Comparison of ENCODE assay signal across 15 cellular contexts in the genomic region with DNA sequence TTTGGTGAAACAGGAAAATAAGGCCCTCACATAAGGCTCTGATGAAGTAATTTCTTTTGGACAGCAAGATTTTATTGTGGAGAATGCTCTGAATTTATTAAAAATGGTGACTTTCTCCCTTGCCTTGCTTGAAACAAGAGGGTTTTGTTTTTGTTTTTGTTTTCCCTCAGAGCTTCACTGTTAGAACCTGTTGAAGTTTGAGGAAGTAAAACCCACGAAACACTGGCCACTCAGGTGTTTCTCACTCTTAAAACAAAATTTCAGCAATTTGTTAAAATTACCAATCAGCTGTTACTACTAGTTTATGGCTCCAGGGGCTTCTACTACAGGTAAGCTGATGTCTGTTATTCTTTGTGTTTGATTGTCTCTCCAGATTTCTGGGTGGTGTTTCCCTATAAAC.
DNase-seq lines count a peak whose midpoint lies in the region; ATAC-seq and TF ChIP-seq lines count a peak whose summit lies in the region.
"Had no signal": no experiment of that assay in that cellular context is flagged by ENCODE, and none has a peak within 500 bp of the region (broad histone marks: within the 10 kb centered on the region; RNA-seq: fewer than 3 reads in every experiment).

No MANE protein-coding gene starts in this region.

- H3K27ac ChIP-seq in OCI-LY1 (ENCODE audit: low read depth, low read length, poor library complexity, severe bottlenecking), result no peak overlapping the region
- no peak overlapping the region for H3K27ac ChIP-seq in WERI-Rb-1
- H3K27ac ChIP-seq in SK-N-SH (ENCODE audit: low read depth in 2 of 2, low read length in 1 of 2), result no peak overlapping the region
- H3K27ac ChIP-seq: gastrocnemius medialis had no signal

- H3F3A ChIP-seq in OCI-LY1 (ENCODE audit: insufficient read depth, low read length) (no peaks in the 10 kb centered on the region), SK-N-SH (replicated peaks; ENCODE audit: insufficient read depth) (no peaks in the 10 kb centered on the region)

- H3K9ac ChIP-seq in OCI-LY1 (ENCODE audit: low read length) (no peak overlapping the region), SK-N-SH (no peak overlapping the region)

- TF ChIP-seq EP300 in SK-N-SH (IDR thresholded peaks at IDR 0.05; ENCODE audit: borderline replicate concordance in 1 of 2, low read depth in 1 of 2, low read length in 1 of 2), result no peak

- H2AFZ ChIP-seq in OCI-LY1 (ENCODE audit: low read length) (peak overlapping the region; percentile 26; the same call in 1 of the 2 replicates), SK-N-SH (ENCODE audit: low read depth) (no peak overlapping the region)

- DNase-seq in NOMO-1 (lab: John Stamatoyannopoulos, UW; ENCODE audit: unreplicated experiment in 2 of 2) (no peak), WERI-Rb-1 (no peak), SK-N-SH (no peak), SKM-1 (lab: John Stamatoyannopoulos, UW; ENCODE audit: unreplicated experiment) (no peak)
- DNase-seq: aorta; DMS 273 treated with DMSO at 0.1 percent for 48 hours; gastrocnemius medialis; NCI-H1694; NCI-H510A treated with DMSO at 0.1 percent for 48 hours; nephron progenitor cell; stimulated activated CD4-positive, alpha-beta T cell treated with anti-CD3 and anti-CD28 coated beads, Interleukin-15, amount 100 ng/mL, for 24 hours had no signal

- TF ChIP-seq CTCF in OCI-LY1 (IDR thresholded peaks at IDR 0.05; ENCODE audit: low read length) (no peak), WERI-Rb-1 (IDR thresholded peaks at IDR 0.05; ENCODE audit: low read depth, low read length) (no peak), SK-N-SH (IDR thresholded peaks at IDR 0.05) (no peak)

- H3K4me1 ChIP-seq in OCI-LY1 (ENCODE audit: insufficient read depth, low read length, severe bottlenecking) (peaks cover 8% of the 10 kb centered on the region), SK-N-SH (ENCODE audit: control insufficient read depth in 1 of 2, insufficient read depth in 2 of 2, low read depth in 1 of 2, low read length in 1 of 2) (no peaks in the 10 kb centered on the region)
- H3K4me1 ChIP-seq: gastrocnemius medialis had no signal

- CTCF ChIA-PET in SK-N-SH (lab: Yijun Ruan, JAX), result interaction anchor here (0.6 to 0.8 kb wide), 2 partner anchors 55 to 111 kb away, joined by 3 to 5 read pairs; no protein-coding TSS in a partner anchor

- H3K9me3 ChIP-seq in OCI-LY1 (ENCODE audit: low read length) (peaks cover 4% of the 10 kb centered on the region; the same call in 1 of the 2 replicates), WERI-Rb-1 (ENCODE audit: severe bottlenecking) (no peaks in the 10 kb centered on the region), SK-N-SH (no peaks in the 10 kb centered on the region)
- H3K9me3 ChIP-seq: gastrocnemius medialis had no signal

- H3K4me3 ChIP-seq in OCI-LY1 (ENCODE audit: low read depth, low read length, poor library complexity, severe bottlenecking) (no peak overlapping the region), WERI-Rb-1 (ENCODE audit: low read depth, low read length) (no peak overlapping the region), SK-N-SH (ENCODE audit: low read depth in 2 of 2, low read length in 1 of 2) (no peak overlapping the region)
- H3K4me3 ChIP-seq: gastrocnemius medialis had no signal

- H3K9me2 ChIP-seq in OCI-LY1 (ENCODE audit: low read depth, low read length) (no peaks in the 10 kb centered on the region), SK-N-SH (no peaks in the 10 kb centered on the region)

- H4K20me1 ChIP-seq in OCI-LY1 (ENCODE audit: insufficient read depth, low read length), result no peaks in the 10 kb centered on the region
- H4K20me1 ChIP-seq in SK-N-SH (ENCODE audit: insufficient read depth), result no peaks in the 10 kb centered on the region

- POLR2A ChIA-PET in SK-N-SH (lab: Yijun Ruan, JAX), result no interaction called here

- H3K36me3 ChIP-seq in OCI-LY1 (ENCODE audit: insufficient read depth, low read length) (no peaks in the 10 kb centered on the region), WERI-Rb-1 (no peaks in the 10 kb centered on the region), SK-N-SH (replicated peaks in 1 of 2; ENCODE audit: control insufficient read depth in 1 of 2, insufficient read depth in 2 of 2, low read length in 1 of 2) (no peaks in the 10 kb centered on the region)
- H3K36me3 ChIP-seq: gastrocnemius medialis had no signal

- H3K79me2 ChIP-seq in OCI-LY1 (ENCODE audit: insufficient read depth, low read length) (no peaks in the 10 kb centered on the region), SK-N-SH (ENCODE audit: insufficient read depth) (no peaks in the 10 kb centered on the region)

- ATAC-seq in GM19035 (IDR thresholded peaks at IDR 0.05; ENCODE audit: unreplicated experiment) (peak; percentile 63), GM21526 (IDR thresholded peaks at IDR 0.05; ENCODE audit: low FRiP score, unreplicated experiment) (peak; percentile 73), HG03045 (IDR thresholded peaks at IDR 0.05; ENCODE audit: unreplicated experiment) (peak; percentile 70)
- ATAC-seq: gastrocnemius medialis had no signal

- H3K4me2 ChIP-seq in OCI-LY1 (ENCODE audit: low read length), result no peak overlapping the region
- no peak overlapping the region for H3K4me2 ChIP-seq in SK-N-SH

- 69% methylated on average over 1 of the region's 1 CpG for whole genome bisulfite sequencing in SK-N-SH (ENCODE audit: low lambda C conversion rate)

- no peak for TF ChIP-seq RAD21 in SK-N-SH (IDR thresholded peaks at IDR 0.05; ENCODE audit: low read length)

- H3K27me3 ChIP-seq in OCI-LY1 (ENCODE audit: insufficient read depth, low read length) (no peaks in the 10 kb centered on the region), WERI-Rb-1 (ENCODE audit: insufficient read depth, low read depth, severe bottlenecking) (no peaks in the 10 kb centered on the region), SK-N-SH (ENCODE audit: insufficient read depth) (no peaks in the 10 kb centered on the region)
- H3K27me3 ChIP-seq: gastrocnemius medialis had no signal

TF ChIP-seq in SK-N-SH, 30 proteins besides CTCF, POLR2A, EP300 and RAD21:
- TF ChIP-seq YY1 (IDR thresholded peaks at IDR 0.05; ENCODE audit: low read depth), result no peak
- TF ChIP-seq NRF1 (IDR thresholded peaks at IDR 0.05; ENCODE audit: low read depth, low read length), result no peak
- TF ChIP-seq ELF1 (IDR thresholded peaks at IDR 0.05), result no peak
- TF ChIP-seq RCOR1 (IDR thresholded peaks at IDR 0.05; ENCODE audit: low read length), result no peak
- TF ChIP-seq SIN3A (IDR thresholded peaks at IDR 0.05; ENCODE audit: borderline replicate concordance, low read depth, low read length), result no peak
- TF ChIP-seq SMC3 (IDR thresholded peaks at IDR 0.05; ENCODE audit: low read depth, low read length), result no peak
- TF ChIP-seq, protein P1, sequence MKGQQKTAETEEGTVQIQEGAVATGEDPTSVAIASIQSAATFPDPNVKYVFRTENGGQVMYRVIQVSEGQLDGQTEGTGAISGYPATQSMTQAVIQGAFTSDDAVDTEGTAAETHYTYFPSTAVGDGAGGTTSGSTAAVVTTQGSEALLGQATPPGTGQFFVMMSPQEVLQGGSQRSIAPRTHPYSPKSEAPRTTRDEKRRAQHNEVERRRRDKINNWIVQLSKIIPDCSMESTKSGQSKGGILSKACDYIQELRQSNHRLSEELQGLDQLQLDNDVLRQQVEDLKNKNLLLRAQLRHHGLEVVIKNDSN (IDR thresholded peaks at IDR 0.05; ENCODE audit: borderline replicate concordance, low read depth), result no peak
- no peak for TF ChIP-seq EZH2phosphoT487 (IDR thresholded peaks at IDR 0.05; ENCODE audit: borderline replicate concordance, low read depth)
- no peak for TF ChIP-seq GABPA (IDR thresholded peaks at IDR 0.05; ENCODE audit: low read depth)
TF ChIP-seq in SK-N-SH: peak in this region for 0.
